In the genomic region with DNA sequence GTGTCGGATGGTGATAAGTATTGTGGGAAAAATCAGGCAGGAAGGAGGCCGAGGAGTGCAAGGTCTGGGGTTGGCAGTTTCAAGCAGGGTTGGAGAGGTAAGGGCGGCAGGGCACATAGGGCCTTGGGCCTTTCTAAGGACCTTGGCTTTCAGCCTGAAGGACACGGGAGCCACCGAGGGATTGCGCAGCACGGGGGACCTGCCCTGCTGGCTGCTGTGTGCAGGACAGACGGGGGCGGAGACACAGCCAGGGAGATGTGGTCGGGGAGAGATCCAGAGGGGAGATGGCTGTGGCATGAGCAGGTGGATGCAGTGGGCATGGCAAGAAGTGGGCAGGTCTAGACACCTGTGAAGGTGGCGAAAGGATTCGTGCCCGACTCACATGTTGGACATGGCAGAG, we compare ENCODE assay signal across 24 cellular contexts. TPM values are rescaled to one million over a fixed set of nuclear protein-coding genes. Genes with fewer than 3 reads are reported as not detected.
"Had no signal": no experiment of that assay in that cellular context is flagged by ENCODE, and none has a peak within 500 bp of the region (broad histone marks: within the 10 kb centered on the region; RNA-seq: fewer than 3 reads in every experiment).

No MANE protein-coding gene starts in this region.

- H3K9me3 ChIP-seq: esophagus muscularis mucosa, gastrocnemius medialis, heart right ventricle, mucosa of descending colon, prostate gland, right lobe of liver, uterus had no signal

- H3K4me3 ChIP-seq: esophagus muscularis mucosa, gastrocnemius medialis, heart right ventricle, mucosa of descending colon, prostate gland, right lobe of liver, uterus had no signal

- H3K36me3 ChIP-seq: gastrocnemius medialis, prostate gland, uterus had no signal

- H3K27me3 ChIP-seq: esophagus muscularis mucosa, gastrocnemius medialis, heart right ventricle, right lobe of liver, uterus had no signal

- H3K4me3 Mint-ChIP-seq: naive thymus-derived CD8-positive, alpha-beta T cell had no signal

- ATAC-seq: gastrocnemius medialis; left lobe of liver; mucosa of descending colon; naive thymus-derived CD8-positive, alpha-beta T cell; right lobe of liver had no signal

- DNase-seq: effector memory CD4-positive, alpha-beta T cell; gastrocnemius medialis; heart right ventricle; hypothalamus; mammary epithelial cell; naive thymus-derived CD8-positive, alpha-beta T cell; retina; right lobe of liver; stimulated activated CD4-positive, alpha-beta T cell treated with anti-CD3 and anti-CD28 coated beads, Interleukin-15, amount 100 ng/mL, for 24 hours; stimulated activated CD4-positive, alpha-beta T cell treated with anti-CD3 and anti-CD28 coated beads, Interleukin-2, amount 100 ng/mL, for 24 hours; stimulated activated naive CD4-positive, alpha-beta T cell; trophoblast cell; uterus had no signal

- H3K27ac ChIP-seq: epithelial cell of prostate, esophagus muscularis mucosa, gastrocnemius medialis, parathyroid adenoma, prostate gland, right lobe of liver, uterus had no signal

- H3K4me1 ChIP-seq: parathyroid adenoma, prostate gland, uterus had no signal

- H3K9me3 Mint-ChIP-seq: naive thymus-derived CD8-positive, alpha-beta T cell had no signal

RNA-seq across cellular contexts. Expression of a gene that starts 43.7 kb away (rescaled TPM):
- total RNA-seq: esophagus muscularis mucosa; fibroblast of villous mesenchyme; left lobe of liver; lower leg skin; mammary epithelial cell; mesenteric fat pad; mucosa of descending colon; naive thymus-derived CD8-positive, alpha-beta T cell; omental fat pad; prostate gland; right lobe of liver; uterus had no signal
- polyA plus RNA-seq: mammary epithelial cell; naive thymus-derived CD8-positive, alpha-beta T cell; thymus had no signal
